Comparison of ENCODE assay signal across 23 cellular contexts in genomic region chr17:20159406-20160075, GRCh38.
DNase-seq lines count a peak whose midpoint lies in the region; ATAC-seq, FAIRE-seq and TF ChIP-seq lines count a peak whose summit lies in the region.
"Had no signal": no experiment of that assay in that cellular context is flagged by ENCODE, and none has a peak within 500 bp of the region (broad histone marks: within the 10 kb centered on the region; RNA-seq: fewer than 3 reads in every experiment).

No MANE protein-coding gene starts in this region.

- intact Hi-C loops in HepG2 (cut with micrococcal nuclease; ENCODE audit: unreplicated experiment): no loop called here
- intact Hi-C loops in right lobe of liver (cut with DNase I): no loop called here
- intact Hi-C loops in activated T-helper 1 cell treated with anti-CD3 and anti-CD28 coated beads, Interleukin-12 subunit alpha, Interleukin-12 subunit beta, Interleukin-2, Interleukin-4 antibody, amounts not matched to agents 30 ng/mL and 10 ng/mL and 1 ng/mL, durations not matched to agents 14 hours and 24 hours and 36 hours (cut with micrococcal nuclease): loop anchor here (10.0 kb wide), 2 partner anchors 1295 to 1395 kb away; no protein-coding TSS in a partner anchor
- intact Hi-C loops in activated CD4-positive, alpha-beta memory T cell treated with anti-CD3 and anti-CD28 coated beads for 36 hours (cut with micrococcal nuclease): loop anchor here (5.0 to 10.0 kb wide), 3 partner anchors 113 to 1125 kb away; partner anchors contain the start of genes MAP2K3 and SPECC1

- H3K4me1 Mint-ChIP-seq in activated T-helper 1 cell treated with anti-CD3 and anti-CD28 coated beads, Interleukin-12 subunit alpha, Interleukin-12 subunit beta, Interleukin-2, Interleukin-4 antibody, amounts not matched to agents 30 ng/mL and 10 ng/mL and 1 ng/mL, durations not matched to agents 14 hours and 24 hours and 36 hours (ENCODE audit: low read depth): no peaks in the 10 kb centered on the region
- peaks cover 4% of the 10 kb centered on the region for H3K4me1 Mint-ChIP-seq in activated CD4-positive, alpha-beta memory T cell treated with anti-CD3 and anti-CD28 coated beads for 36 hours (ENCODE audit: low read depth)

- H3K9me3 Mint-ChIP-seq in activated T-helper 1 cell treated with anti-CD3 and anti-CD28 coated beads, Interleukin-12 subunit alpha, Interleukin-12 subunit beta, Interleukin-2, Interleukin-4 antibody, amounts not matched to agents 30 ng/mL and 10 ng/mL and 1 ng/mL, durations not matched to agents 14 hours and 24 hours and 36 hours: no peaks in the 10 kb centered on the region
- H3K9me3 Mint-ChIP-seq in activated CD4-positive, alpha-beta memory T cell treated with anti-CD3 and anti-CD28 coated beads for 36 hours: no peaks in the 10 kb centered on the region
- H3K9me3 Mint-ChIP-seq: CD4-positive, CD25-positive, alpha-beta regulatory T cell; H9 had no signal

- no peak for FAIRE-seq in HepG2 (lab: Jason Lieb, UNC)
- FAIRE-seq: GM12892, GM18507, K562 had no signal

- CTCF ChIA-PET in HepG2 (lab: Yijun Ruan, JAX; ENCODE audit: low intra/inter-chr PET ratio, low total read pairs): no interaction called here
- CTCF ChIA-PET in activated CD4-positive, alpha-beta memory T cell treated with anti-CD3 and anti-CD28 coated beads for 36 hours (lab: Charles Lee): no interaction called here

- TF ChIP-seq EP300 in HepG2 (IDR thresholded peaks at IDR 0.05; ENCODE audit: low read depth in 2 of 2, low read length in 2 of 2) (no peak), HepG2 (CRISPR knock-in tag; IDR thresholded peaks at IDR 0.05; ENCODE audit: borderline replicate concordance) (no peak)

- H3K4me3 Mint-ChIP-seq in activated T-helper 1 cell treated with anti-CD3 and anti-CD28 coated beads, Interleukin-12 subunit alpha, Interleukin-12 subunit beta, Interleukin-2, Interleukin-4 antibody, amounts not matched to agents 30 ng/mL and 10 ng/mL and 1 ng/mL, durations not matched to agents 14 hours and 24 hours and 36 hours: no peak overlapping the region
- H3K4me3 Mint-ChIP-seq in activated CD4-positive, alpha-beta memory T cell treated with anti-CD3 and anti-CD28 coated beads for 36 hours: no peak overlapping the region

- no peak overlapping the region for H3K4me3 ChIP-seq in HepG2 (replicated peaks in 1 of 3; ENCODE audit: insufficient read depth in 1 of 3, low read depth in 2 of 3, low read length in 3 of 3)
- H3K4me3 ChIP-seq in right lobe of liver: no peak overlapping the region
- H3K4me3 ChIP-seq: K562 had no signal

- no peaks in the 10 kb centered on the region for H3K9me3 ChIP-seq in HepG2 (ENCODE audit: low read length)
- H3K9me3 ChIP-seq in right lobe of liver: no peaks in the 10 kb centered on the region
- H3K9me3 ChIP-seq: BE2C had no signal

- no peak overlapping the region for H2AFZ ChIP-seq in HepG2 (ENCODE audit: low read length)

- BruUV-seq in HepG2 (replicated peaks; lab: Mats Ljungman, UMichigan): no TSS peak

- H3K36me3 Mint-ChIP-seq in activated T-helper 1 cell treated with anti-CD3 and anti-CD28 coated beads, Interleukin-12 subunit alpha, Interleukin-12 subunit beta, Interleukin-2, Interleukin-4 antibody, amounts not matched to agents 30 ng/mL and 10 ng/mL and 1 ng/mL, durations not matched to agents 14 hours and 24 hours and 36 hours (ENCODE audit: low read depth): peaks cover 1% of the 10 kb centered on the region
- no peaks in the 10 kb centered on the region for H3K36me3 Mint-ChIP-seq in activated CD4-positive, alpha-beta memory T cell treated with anti-CD3 and anti-CD28 coated beads for 36 hours
- H3K36me3 Mint-ChIP-seq: CD4-positive, CD25-positive, alpha-beta regulatory T cell had no signal

- peaks cover 7% of the 10 kb centered on the region; the same call in 1 of the 2 replicates for H3K4me1 ChIP-seq in HepG2 (ENCODE audit: insufficient read depth, low read length)
- H3K4me1 ChIP-seq in right lobe of liver: peaks cover 0 to 15% (median 5%) of the 10 kb centered on the region in 4 donors
- H3K4me1 ChIP-seq: BE2C had no signal

- H3K27ac Mint-ChIP-seq in activated T-helper 1 cell treated with anti-CD3 and anti-CD28 coated beads, Interleukin-12 subunit alpha, Interleukin-12 subunit beta, Interleukin-2, Interleukin-4 antibody, amounts not matched to agents 30 ng/mL and 10 ng/mL and 1 ng/mL, durations not matched to agents 14 hours and 24 hours and 36 hours: no peak overlapping the region
- H3K27ac Mint-ChIP-seq in activated CD4-positive, alpha-beta memory T cell treated with anti-CD3 and anti-CD28 coated beads for 36 hours: no peak overlapping the region
- H3K27ac Mint-ChIP-seq: CD4-positive, CD25-positive, alpha-beta regulatory T cell had no signal

- TF ChIP-seq CTCF in HepG2 (CRISPR knock-in tag; IDR thresholded peaks at IDR 0.05) (no peak), right lobe of liver (IDR thresholded peaks at IDR 0.05) (no peak)

- no peak overlapping the region for H3K27ac ChIP-seq in HepG2 (ENCODE audit: extremely low read length, insufficient read depth, low read length)
- no peak overlapping the region for H3K27ac ChIP-seq in right lobe of liver
- H3K27ac ChIP-seq: RWPE1 had no signal

- peaks cover 15% of the 10 kb centered on the region for H3K27me3 Mint-ChIP-seq in activated T-helper 1 cell treated with anti-CD3 and anti-CD28 coated beads, Interleukin-12 subunit alpha, Interleukin-12 subunit beta, Interleukin-2, Interleukin-4 antibody, amounts not matched to agents 30 ng/mL and 10 ng/mL and 1 ng/mL, durations not matched to agents 14 hours and 24 hours and 36 hours (ENCODE audit: insufficient read depth)
- H3K27me3 Mint-ChIP-seq in activated CD4-positive, alpha-beta memory T cell treated with anti-CD3 and anti-CD28 coated beads for 36 hours: peaks cover 4% of the 10 kb centered on the region

- H3K79me2 ChIP-seq in HepG2 (ENCODE audit: insufficient read depth, low read length): no peaks in the 10 kb centered on the region

- no peak overlapping the region for H3K9ac ChIP-seq in HepG2 (ENCODE audit: insufficient read depth, low read depth, low read length)

- DNase-seq in HepG2 (ENCODE audit: low spot score) (no peak), right lobe of liver (no peak), dedifferentiated amniotic fluid mesenchymal stem cell (ENCODE audit: extremely low spot score) (peak; percentile 3), myocyte (ENCODE audit: low read depth) (peak; percentile 78), SIG-M5 treated with dmso at 0.1 percent for 504 hours (lab: John Stamatoyannopoulos, UW; ENCODE audit: unreplicated experiment) (no peak)
- DNase-seq in activated T-helper 1 cell treated with anti-CD3 and anti-CD28 coated beads, Interleukin-12 subunit alpha, Interleukin-12 subunit beta, Interleukin-2, Interleukin-4 antibody, amounts not matched to agents 30 ng/mL and 10 ng/mL and 1 ng/mL, durations not matched to agents 14 hours and 24 hours and 36 hours (ENCODE audit: low spot score): no peak
- DNase-seq in activated CD4-positive, alpha-beta memory T cell treated with anti-CD3 and anti-CD28 coated beads for 36 hours: no peak
- DNase-seq: 8988T; BE2C; CD4-positive, CD25-positive, alpha-beta regulatory T cell; COR-L47; EL; H9; NCI-H1048; NCI-H1436; NCI-H1930; PC-3; SIG-M5 had no signal

- H3K36me3 ChIP-seq in HepG2 (replicated peaks in 1 of 2; ENCODE audit: control insufficient read depth in 1 of 2, insufficient read depth in 2 of 2, low read length in 2 of 2) (no peaks in the 10 kb centered on the region), right lobe of liver (no peaks in the 10 kb centered on the region)
- H3K36me3 ChIP-seq: BE2C had no signal

- no peak overlapping the region for H3K4me2 ChIP-seq in HepG2 (ENCODE audit: low read depth, low read length)

- TF ChIP-seq RAD21 in HepG2 (CRISPR knock-in tag; IDR thresholded peaks at IDR 0.05): no peak

- in situ Hi-C loops in HepG2 (cut with HindIII; ENCODE audit: extremely low pct_ligation_motif_present, low pct_unique_long_range_greater_than_20kb): no loop called here

- POLR2A ChIA-PET in HepG2 (lab: Yijun Ruan, JAX): no interaction called here
- POLR2A ChIA-PET in activated CD4-positive, alpha-beta memory T cell treated with anti-CD3 and anti-CD28 coated beads for 36 hours (lab: Charles Lee): no interaction called here

- 53% methylated on average over 4 of the region's 4 CpGs for WGBS in HepG2 (ENCODE audit: low lambda C conversion rate)
- WGBS in right lobe of liver (ENCODE audit: insufficient coverage, low coverage, low lambda C conversion rate, missing lambda C conversion rate): 48% methylated on average over 2 of the region's 4 CpGs

- TF ChIP-seq POLR2A in HepG2 (IDR thresholded peaks at IDR 0.05; ENCODE audit: insufficient read depth in 1 of 2, low read depth in 2 of 2, low read length in 2 of 2) (no peak), right lobe of liver (IDR thresholded peaks at IDR 0.05) (no peak)

- H4K20me1 ChIP-seq in HepG2 (ENCODE audit: insufficient read depth, low read length): no peaks in the 10 kb centered on the region

- ATAC-seq in HepG2: no peak
- no peak for ATAC-seq in right lobe of liver
- ATAC-seq in HG03159 (IDR thresholded peaks at IDR 0.05; ENCODE audit: unreplicated experiment): no peak
- ATAC-seq: K562, PC-3 had no signal

- peaks cover 2 to 31% of the 10 kb centered on the region in 2 experiments for H3K27me3 ChIP-seq in HepG2 (ENCODE audit: control insufficient read depth in 1 of 2, insufficient read depth in 2 of 2, low read length in 2 of 2)
- H3K27me3 ChIP-seq in right lobe of liver: peaks cover 0 to 12% of the 10 kb centered on the region in 2 donors

TF ChIP-seq in HepG2, 621 proteins besides CTCF, POLR2A, EP300 and RAD21:
- TF ChIP-seq ZNF44 (CRISPR knock-in tag; IDR thresholded peaks at IDR 0.05) (no peak), FOXP1 (IDR thresholded peaks at IDR 0.05) (no peak), FOXP1 (CRISPR knock-in tag; IDR thresholded peaks at IDR 0.05) (0 out of 2 replicates have a peak, but pooled peaks have one; percentile 15), CEBPB (IDR thresholded peaks at IDR 0.05; ENCODE audit: borderline replicate concordance, low read depth, low read length) (peak; percentile 71; the same call in 1 of the 2 replicates), CEBPG (CRISPR knock-in tag; IDR thresholded peaks at IDR 0.05) (peak; percentile 55), MIER3 (CRISPR knock-in tag; IDR thresholded peaks at IDR 0.05; ENCODE audit: borderline replicate concordance) (no peak)

Comparison
In these comparisons a context has a peak if more than half of its experiments do, and no peak if none do; other contexts are left out.
1. DNase-seq: peak in dedifferentiated amniotic fluid mesenchymal stem cell (single experiment) and myocyte (single experiment); none in HepG2 (single experiment), right lobe of liver (0 of 3), SIG-M5 treated with dmso at 0.1 percent for 504 hours (single experiment), activated T-helper 1 cell treated with anti-CD3 and anti-CD28 coated beads, Interleukin-12 subunit alpha, Interleukin-12 subunit beta, Interleukin-2, Interleukin-4 antibody, amounts not matched to agents 30 ng/mL and 10 ng/mL and 1 ng/mL, durations not matched to agents 14 hours and 24 hours and 36 hours (single experiment) and activated CD4-positive, alpha-beta memory T cell treated with anti-CD3 and anti-CD28 coated beads for 36 hours (single experiment).
2. intact Hi-C loops: an anchor here in activated T-helper 1 cell treated with anti-CD3 and anti-CD28 coated beads, Interleukin-12 subunit alpha, Interleukin-12 subunit beta, Interleukin-2, Interleukin-4 antibody, amounts not matched to agents 30 ng/mL and 10 ng/mL and 1 ng/mL, durations not matched to agents 14 hours and 24 hours and 36 hours (10.0 kb wide) and activated CD4-positive, alpha-beta memory T cell treated with anti-CD3 and anti-CD28 coated beads for 36 hours (5.0 to 10.0 kb wide); none called in HepG2 and right lobe of liver.